In genomic region chr16:4505356-4506153, GRCh38 we compare ENCODE assay signal across 8 cellular contexts. TPM values are rescaled to one million over a fixed set of nuclear protein-coding genes. Genes with fewer than 3 reads are reported as not detected.
DNase-seq lines count a peak whose midpoint lies in the region; ATAC-seq and TF ChIP-seq lines count a peak whose summit lies in the region.

No MANE protein-coding gene starts in this region.

- H3K36me3 Mint-ChIP-seq in natural killer cell, result no peaks in the 10 kb centered on the region

- no peaks in the 10 kb centered on the region for H3K9me3 Mint-ChIP-seq in natural killer cell

- no peaks in the 10 kb centered on the region for H3K27me3 Mint-ChIP-seq in natural killer cell (ENCODE audit: low read depth in 2 of 2)

- intact Hi-C loops in natural killer cell (cut with micrococcal nuclease), result loop anchor here (1.0 kb wide), 2 partner anchors 43 to 80 kb away; no protein-coding TSS in a partner anchor

- peak; percentile 75 for DNase-seq in activated gamma-delta T cell treated with Interleukin-2 at 50 U/mL for 16 hours
- no peak for DNase-seq in activated gamma-delta T cell (lab: John Stamatoyannopoulos, UW)
- peak; percentile 93 to 97 for DNase-seq in NOMO-1 (lab: John Stamatoyannopoulos, UW; ENCODE audit: unreplicated experiment in 2 of 2)
- peak; percentile 69 for DNase-seq in activated T-helper 1 cell treated with Interleukin-2 at 50 U/mL for 16 hours (ENCODE audit: low read depth)
- peak; percentile 38 for DNase-seq in natural killer cell
- no peak for DNase-seq in DMS53 (lab: John Stamatoyannopoulos, UW)
- DNase-seq in AG08396 (ENCODE audit: low spot score), result no peak
- no peak for DNase-seq in DMS114 treated with DMSO at 0.1 percent for 48 hours (lab: John Stamatoyannopoulos, UW; ENCODE audit: unreplicated experiment)

- ATAC-seq in natural killer cell, result peak; percentile 78 to 85 (median 79)

- peak overlapping the region; percentile 90 for H3K4me3 Mint-ChIP-seq in natural killer cell

- peaks cover 59 to 70% of the 10 kb centered on the region in 2 donors for H3K4me1 Mint-ChIP-seq in natural killer cell

- H3K27ac Mint-ChIP-seq in natural killer cell, result peak overlapping the region; percentile 93 to 95

- TF ChIP-seq CTCF in natural killer cell (IDR thresholded peaks at IDR 0.05), result no peak

RNA-seq across cellular contexts. Expression of gene HMOX2, which starts 29.4 kb away (rescaled TPM):
- 100 to 1,000 TPM in 1 of 3 donors, 10 to 100 TPM in 2; 66.0 to 104 (median 77.3) TPM for total RNA-seq in natural killer cell

RNA-seq across cellular contexts. Expression of gene NMRAL1, which starts 31.1 kb away (rescaled TPM):
- total RNA-seq in natural killer cell, result 10 to 100 TPM; 66.6 to 71.2 (median 69.8) TPM

RNA-seq across cellular contexts. Expression of gene CDIP1, which starts 33.0 kb away (rescaled TPM):
- 10 to 100 TPM; 35.2 to 49.2 (median 37.9) TPM for total RNA-seq in natural killer cell

RNA-seq across cellular contexts. Expression of gene C16orf96, which starts 50.6 kb away (rescaled TPM):
- total RNA-seq in natural killer cell, result under 1 TPM; 0.35 to 0.61 (median 0.43) TPM

Comparison
In these comparisons a context has a peak if more than half of its experiments do, and no peak if none do; other contexts are left out.
1. DNase-seq: peak in activated gamma-delta T cell treated with Interleukin-2 at 50 U/mL for 16 hours (single experiment), NOMO-1 (2 of 2), activated T-helper 1 cell treated with Interleukin-2 at 50 U/mL for 16 hours (single experiment) and natural killer cell (single experiment); none in activated gamma-delta T cell (single experiment), DMS53 (single experiment), AG08396 (single experiment) and DMS114 treated with DMSO at 0.1 percent for 48 hours (single experiment).